ENCODE assay signal across 31 cellular contexts in the genomic region with DNA sequence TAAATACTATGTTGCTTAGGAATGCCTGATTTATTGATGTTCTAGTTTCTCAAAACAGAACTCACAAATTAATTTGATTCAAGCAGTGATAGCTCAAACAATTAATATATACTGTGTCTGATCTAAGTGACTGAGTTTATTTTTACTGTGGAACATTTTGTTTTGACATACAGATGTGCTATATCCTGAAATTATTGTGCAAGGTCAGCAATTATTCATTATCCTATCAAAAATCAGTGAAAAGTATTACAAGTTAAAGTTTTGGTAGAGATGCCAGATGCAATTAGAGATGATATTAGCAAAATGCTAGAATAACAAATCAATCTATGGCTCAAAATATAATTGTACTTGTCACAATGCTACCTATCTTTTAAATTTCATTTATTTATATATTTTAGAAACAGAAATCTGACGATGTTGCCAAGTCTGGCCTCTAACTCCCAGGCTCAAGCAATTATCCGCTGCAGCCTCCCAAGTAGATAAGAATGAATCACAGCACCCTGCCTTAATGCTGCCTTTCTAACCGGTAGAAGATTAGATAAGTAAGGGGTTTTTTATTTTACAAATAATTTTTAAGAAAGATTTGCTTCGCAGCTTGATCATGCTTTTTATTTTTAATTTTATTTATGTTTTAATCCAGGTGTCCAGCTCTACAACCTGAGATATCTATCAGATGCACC.
"Had no signal": no experiment of that assay in that cellular context is flagged by ENCODE, and none has a peak within 500 bp of the region (broad histone marks: within the 10 kb centered on the region; RNA-seq: fewer than 3 reads in every experiment).

No MANE protein-coding gene starts in this region.

- H2AFZ ChIP-seq: hepatocyte had no signal

- ATAC-seq: activated CD4-positive, CD25-positive, alpha-beta regulatory T cell treated with anti-CD3 and anti-CD28 coated beads, Interleukin-2, amount 50 U/mL, for 24 hours; activated CD8-positive, alpha-beta T cell treated with anti-CD3 and anti-CD28 coated beads for 36 hours; activated naive CD8-positive, alpha-beta T cell treated with anti-CD3 and anti-CD28 coated beads, Interleukin-2, amount 50 U/mL, for 24 hours; body of pancreas; gastroesophageal sphincter; heart right ventricle had no signal

- H3K9me3 ChIP-seq: adrenal gland, body of pancreas, esophagus squamous epithelium, gastroesophageal sphincter had no signal

- H3K4me2 ChIP-seq: hepatocyte had no signal

- H3K79me2 ChIP-seq: hepatocyte had no signal

- H3K36me3 ChIP-seq: adrenal gland, esophagus squamous epithelium, gastroesophageal sphincter, heart right ventricle, WERI-Rb-1 had no signal

- DNase-seq: activated B cell treated with CpG ODN at 0.5 μM for 24 hours; activated CD4-positive, alpha-beta T cell treated with anti-CD3 and anti-CD28 coated beads for 48 hours; activated CD4-positive, alpha-beta T cell treated with anti-CD3 and anti-CD28 coated beads, Interleukin-2, amount 50 U/mL, for 1 hour; activated CD4-positive, alpha-beta T cell treated with anti-CD3 and anti-CD28 coated beads, Interleukin-2, amount 50 U/mL, for 48 hours; activated CD8-positive, alpha-beta memory T cell treated with anti-CD3 and anti-CD28 coated beads for 24 hours; activated CD8-positive, alpha-beta T cell treated with anti-CD3 and anti-CD28 coated beads for 36 hours; activated effector memory CD4-positive, alpha-beta T cell treated with anti-CD3 and anti-CD28 coated beads, Interleukin-2, amount 50 U/mL, for 16 hours; activated naive CD4-positive, alpha-beta T cell treated with anti-CD3 and anti-CD28 coated beads for 36 hours; activated naive CD8-positive, alpha-beta T cell treated with anti-CD3 and anti-CD28 coated beads for 36 hours; activated naive CD8-positive, alpha-beta T cell treated with anti-CD3 and anti-CD28 coated beads, Interleukin-2, amount 50 U/mL, for 24 hours; activated T-cell treated with anti-CD3 and anti-CD28 coated beads, Interleukin-2, amount 50 U/mL, for 48 hours; adrenal gland; amygdala; aorta; body of pancreas; caudate nucleus; cortex of kidney; dermis blood vessel endothelial cell; effector CD4-positive, alpha-beta T cell; esophagus squamous epithelium; foreskin melanocyte; heart right ventricle; T1000; WERI-Rb-1 had no signal

- H3K4me1 ChIP-seq: adrenal gland, body of pancreas, esophagus squamous epithelium, gastroesophageal sphincter, heart right ventricle had no signal

- H3K4me3 ChIP-seq: adrenal gland, body of pancreas, esophagus squamous epithelium, gastroesophageal sphincter, heart right ventricle, hepatocyte had no signal

- H3K27me3 ChIP-seq: adrenal gland, body of pancreas, esophagus squamous epithelium, gastroesophageal sphincter, heart right ventricle, hepatocyte had no signal

- H3K27ac ChIP-seq: adrenal gland, body of pancreas, epithelial cell of prostate, esophagus squamous epithelium, gastroesophageal sphincter, heart right ventricle, hepatocyte, WERI-Rb-1 had no signal

- FAIRE-seq: colon, endometrium, endothelial cell of umbilical vein had no signal
